13 cellular contexts compared by ENCODE assay signal in genomic region chr4:87911252-87911774, GRCh38.
DNase-seq lines count a peak whose midpoint lies in the region; ATAC-seq and TF ChIP-seq lines count a peak whose summit lies in the region.
"Had no signal": no experiment of that assay in that cellular context is flagged by ENCODE, and none has a peak within 500 bp of the region (broad histone marks: within the 10 kb centered on the region; RNA-seq: fewer than 3 reads in every experiment).

No MANE protein-coding gene starts in this region.

- H3K27me3 ChIP-seq in dorsolateral prefrontal cortex = no peaks in the 10 kb centered on the region
- no peaks in the 10 kb centered on the region for H3K27me3 ChIP-seq in tibial nerve
- H3K27me3 ChIP-seq: neutrophil, Peyer's patch had no signal

- no peak overlapping the region for H3K27ac Mint-ChIP-seq in activated CD8-positive, alpha-beta T cell treated with anti-CD3 and anti-CD28 coated beads for 36 hours
- H3K27ac Mint-ChIP-seq: stimulated activated naive CD8-positive, alpha-beta T cell treated with anti-CD3 and anti-CD28 coated beads, Interleukin-15, Interleukin-2, amounts not matched to agents 100 ng/mL and 50 ng/mL, for 24 hours had no signal

- peak; percentile 12 to 24 for TF ChIP-seq EP300 in tibial nerve (IDR thresholded peaks at IDR 0.05)

- H3K4me3 ChIP-seq in dorsolateral prefrontal cortex = peak overlapping the region in 41 of 59 donors; percentile 2 to 50 (median 27)
- no peak overlapping the region for H3K4me3 ChIP-seq in tibial nerve
- H3K4me3 ChIP-seq: Peyer's patch had no signal

- no peak for ATAC-seq in activated CD8-positive, alpha-beta T cell treated with anti-CD3 and anti-CD28 coated beads for 36 hours

- H3K4me1 ChIP-seq in tibial nerve = peaks cover 0 to 22% (median 4%) of the 10 kb centered on the region in 4 donors

- peaks cover 6% of the 10 kb centered on the region for H3K27me3 Mint-ChIP-seq in activated CD8-positive, alpha-beta T cell treated with anti-CD3 and anti-CD28 coated beads for 36 hours

- H3K27ac ChIP-seq in dorsolateral prefrontal cortex (peak overlapping the region; percentile 27 to 93 (median 83)), tibial nerve (peak overlapping the region in 2 of 4 donors; percentile 70 to 78), RWPE1 (no peak overlapping the region)
- H3K27ac ChIP-seq: neutrophil, Peyer's patch had no signal

- H3K36me3 ChIP-seq in tibial nerve = no peaks in the 10 kb centered on the region
- H3K36me3 ChIP-seq: neutrophil, Peyer's patch had no signal

- H3K4me3 Mint-ChIP-seq in activated CD8-positive, alpha-beta T cell treated with anti-CD3 and anti-CD28 coated beads for 36 hours = no peak overlapping the region
- H3K4me3 Mint-ChIP-seq: stimulated activated naive CD8-positive, alpha-beta T cell treated with anti-CD3 and anti-CD28 coated beads, Interleukin-15, Interleukin-2, amounts not matched to agents 100 ng/mL and 50 ng/mL, for 24 hours had no signal

- 21 to 28% methylated on average over 4 of the region's 4 CpGs for WGBS in tibial nerve, 2 donors

- CTCF ChIA-PET in RWPE1 (lab: Yijun Ruan, JAX) = interaction anchor here (1.0 kb wide), 1 partner anchor 8 kb away, joined by 3 read pairs; no protein-coding TSS in a partner anchor
- CTCF ChIA-PET in activated CD8-positive, alpha-beta T cell treated with anti-CD3 and anti-CD28 coated beads for 36 hours (lab: Charles Lee) = no interaction called here

- no peaks in the 10 kb centered on the region for H3K4me1 Mint-ChIP-seq in activated CD8-positive, alpha-beta T cell treated with anti-CD3 and anti-CD28 coated beads for 36 hours (ENCODE audit: low read depth)

- TF ChIP-seq CTCF in dorsolateral prefrontal cortex (IDR thresholded peaks at IDR 0.05 in 54 of 56, conservative IDR thresholded peaks at IDR 0.05 in 2 of 56; ENCODE audit: low read depth in 1 of 56, partially characterized antibody in 56 of 56) (no peak), tibial nerve (IDR thresholded peaks at IDR 0.05) (no peak), RWPE1 (conservative IDR thresholded peaks at IDR 0.05; ENCODE audit: low read depth) (no peak)
- no peak for TF ChIP-seq CTCF in activated CD8-positive, alpha-beta T cell treated with anti-CD3 and anti-CD28 coated beads for 36 hours (IDR thresholded peaks at IDR 0.05)

- H3K36me3 Mint-ChIP-seq in activated CD8-positive, alpha-beta T cell treated with anti-CD3 and anti-CD28 coated beads for 36 hours (ENCODE audit: low read depth) = no peaks in the 10 kb centered on the region

- H3K9me3 ChIP-seq in tibial nerve = no peaks in the 10 kb centered on the region
- H3K9me3 ChIP-seq: neutrophil, Peyer's patch had no signal

- intact Hi-C loops in dorsolateral prefrontal cortex (cut with DNase I) = loop anchor here in 1 of 2 donors (5.0 kb wide), 1 partner anchor 54 kb away; no protein-coding TSS in a partner anchor
- intact Hi-C loops in activated CD8-positive, alpha-beta T cell treated with anti-CD3 and anti-CD28 coated beads for 36 hours (cut with micrococcal nuclease) = no loop called here

- POLR2A ChIA-PET in RWPE1 (lab: Yijun Ruan, JAX; ENCODE audit: low non-redundant PET) = no interaction called here
- POLR2A ChIA-PET in activated CD8-positive, alpha-beta T cell treated with anti-CD3 and anti-CD28 coated beads for 36 hours (lab: Charles Lee) = no interaction called here

- H3K9me3 Mint-ChIP-seq in activated CD8-positive, alpha-beta T cell treated with anti-CD3 and anti-CD28 coated beads for 36 hours = no peaks in the 10 kb centered on the region
- H3K9me3 Mint-ChIP-seq: stimulated activated naive CD8-positive, alpha-beta T cell treated with anti-CD3 and anti-CD28 coated beads, Interleukin-15, Interleukin-2, amounts not matched to agents 100 ng/mL and 50 ng/mL, for 24 hours had no signal

- TF ChIP-seq POLR2A in tibial nerve (IDR thresholded peaks at IDR 0.05) = no peak

- DNase-seq in SHP77 (lab: John Stamatoyannopoulos, UW) = peak; percentile 16 to 42
- DNase-seq in SHP77 treated with DMSO at 0.1 percent for 48 hours (lab: John Stamatoyannopoulos, UW) = no peak
- no peak for DNase-seq in dorsolateral prefrontal cortex
- DNase-seq in medulla oblongata (ENCODE audit: extremely low spot score) = peak; percentile 69
- no peak for DNase-seq in tibial nerve (ENCODE audit: low spot score in 2 of 2)
- DNase-seq in RWPE1 (ENCODE audit: low spot score) = no peak
- DNase-seq in activated CD8-positive, alpha-beta T cell treated with anti-CD3 and anti-CD28 coated beads for 36 hours = no peak
- no peak for DNase-seq in amniotic stem cell (lab: John Stamatoyannopoulos, UW)
- DNase-seq: NCI-H1694; Peyer's patch; stimulated activated CD4-positive, alpha-beta T cell treated with anti-CD3 and anti-CD28 coated beads, Interleukin-2, amount 100 ng/mL, for 48 hours had no signal

Comparison
In these comparisons a context has a peak if more than half of its experiments do, and no peak if none do; other contexts are left out.
1. DNase-seq: peak in SHP77 (2 of 2) and medulla oblongata (single experiment); none in SHP77 treated with DMSO at 0.1 percent for 48 hours (single experiment), dorsolateral prefrontal cortex (0 of 10), tibial nerve (0 of 2), RWPE1 (single experiment), activated CD8-positive, alpha-beta T cell treated with anti-CD3 and anti-CD28 coated beads for 36 hours (single experiment) and amniotic stem cell (single experiment).
2. H3K4me3 ChIP-seq: peak in dorsolateral prefrontal cortex (41 of 59); none in tibial nerve (0 of 4).